In genomic region chr10:110067960-110068770, GRCh38 we compare ENCODE assay signal across 8 cellular contexts.
A peak's percentile ranks its signal among the peaks of the same experiment; 100 is the strongest.
DNase-seq lines count a peak whose midpoint lies in the region; ATAC-seq and TF ChIP-seq lines count a peak whose summit lies in the region.

No MANE protein-coding gene starts in this region.

- TF ChIP-seq CTCF in endothelial cell (IDR thresholded peaks at IDR 0.05; ENCODE audit: unreplicated experiment), result no peak

- no peak overlapping the region for H3K4me3 Mint-ChIP-seq in endothelial cell (ENCODE audit: unreplicated experiment)

- peaks cover 34% of the 10 kb centered on the region for H3K4me1 ChIP-seq in SJCRH30

- H3K27ac Mint-ChIP-seq in endothelial cell (ENCODE audit: unreplicated experiment), result peak overlapping the region; percentile 9

- peak; percentile 45 for ATAC-seq in HG02938 (IDR thresholded peaks at IDR 0.05; ENCODE audit: unreplicated experiment)

- peak overlapping the region; percentile 10 for H3K4me3 ChIP-seq in SJCRH30
- no peak overlapping the region for H3K4me3 ChIP-seq in skin epidermis

- no peaks in the 10 kb centered on the region for H3K9me3 ChIP-seq in SJCRH30 (replicated peaks)

- H3K27me3 ChIP-seq in SJCRH30, result no peaks in the 10 kb centered on the region

- H3K36me3 Mint-ChIP-seq in endothelial cell (ENCODE audit: low read depth, unreplicated experiment), result no peaks in the 10 kb centered on the region

- DNase-seq in activated T-cell treated with anti-CD3 and anti-CD28 coated beads for 1 hour (ENCODE audit: low read depth) (peak; percentile 12), SJCRH30 (peak; percentile 58 to 82), endothelial cell (ENCODE audit: low spot score) (no peak), GM19240 (ENCODE audit: insufficient read length, low spot score) (no peak), NCI-H1694 (lab: John Stamatoyannopoulos, UW) (no peak)
- no peak for DNase-seq in activated T-cell treated with anti-CD3 and anti-CD28 coated beads, Interleukin-2, amount 50 U/mL, for 1 hour

- no peaks in the 10 kb centered on the region for H3K9me3 Mint-ChIP-seq in endothelial cell (ENCODE audit: unreplicated experiment)

- H3K27ac ChIP-seq in SJCRH30 (peak overlapping the region; percentile 90), skin epidermis (peak overlapping the region in 18 of 21 experiments; percentile 0 to 81 (median 28))

- H3K27me3 Mint-ChIP-seq in endothelial cell (ENCODE audit: unreplicated experiment), result peaks cover 2% of the 10 kb centered on the region

- H3K4me1 Mint-ChIP-seq in endothelial cell (ENCODE audit: unreplicated experiment), result peaks cover 31% of the 10 kb centered on the region

- H3K36me3 ChIP-seq in SJCRH30, result no peaks in the 10 kb centered on the region

Comparison
In these comparisons a context has a peak if more than half of its experiments do, and no peak if none do; other contexts are left out.
1. DNase-seq: peak in activated T-cell treated with anti-CD3 and anti-CD28 coated beads for 1 hour (single experiment) and SJCRH30 (2 of 2); none in activated T-cell treated with anti-CD3 and anti-CD28 coated beads, Interleukin-2, amount 50 U/mL, for 1 hour (single experiment), endothelial cell (single experiment), GM19240 (single experiment) and NCI-H1694 (single experiment).